Comparison of ENCODE assay signal across 2 cellular contexts in genomic region chr13:110313261-110313660, GRCh38. TPM values are rescaled to one million over a fixed set of nuclear protein-coding genes. Genes with fewer than 3 reads are reported as not detected.
"Had no signal": no experiment of that assay in that cellular context is flagged by ENCODE, and none has a peak within 500 bp of the region (broad histone marks: within the 10 kb centered on the region; RNA-seq: fewer than 3 reads in every experiment).

No MANE protein-coding gene starts in this region.

RNA-seq across cellular contexts. Expression of gene COL4A2, which starts 6.2 kb away (rescaled TPM):
- total RNA-seq: activated CD8-positive, alpha-beta memory T cell treated with anti-CD3 and anti-CD28 coated beads for 36 hours; activated T-helper 2 cell treated with anti-CD3 and anti-CD28 coated beads, Interferon-gamma antibody, Interleukin-2, Interleukin-4, amounts not matched to agents 10 μg/mL and 5 μg/mL and 100 μg/mL, durations not matched to agents 14 hours and 24 hours and 36 hours had no signal

RNA-seq across cellular contexts. Expression of gene COL4A1, which starts 6.3 kb away (rescaled TPM):
- total RNA-seq: activated CD8-positive, alpha-beta memory T cell treated with anti-CD3 and anti-CD28 coated beads for 36 hours; activated T-helper 2 cell treated with anti-CD3 and anti-CD28 coated beads, Interferon-gamma antibody, Interleukin-2, Interleukin-4, amounts not matched to agents 10 μg/mL and 5 μg/mL and 100 μg/mL, durations not matched to agents 14 hours and 24 hours and 36 hours had no signal
